In genomic region chr17:63751806-63752205, GRCh38 we compare ENCODE assay signal across 11 cellular contexts. TPM values are rescaled to one million over a fixed set of nuclear protein-coding genes. Genes with fewer than 3 reads are reported as not detected.
DNase-seq lines count a peak whose midpoint lies in the region; ATAC-seq and TF ChIP-seq lines count a peak whose summit lies in the region.
"Had no signal": no experiment of that assay in that cellular context is flagged by ENCODE, and none has a peak within 500 bp of the region (broad histone marks: within the 10 kb centered on the region; RNA-seq: fewer than 3 reads in every experiment).

No MANE protein-coding gene starts in this region.

- CTCF ChIA-PET in activated CD4-positive, alpha-beta T cell treated with anti-CD3 and anti-CD28 coated beads, Interleukin-2, amount 10 ng/mL, durations not matched to agents 7 days and 5 days (lab: Charles Lee), result interaction anchor here (0.6 to 1.1 kb wide), 2 partner anchors 34 to 141 kb away, joined by 3 to 5 read pairs; no protein-coding TSS in a partner anchor

- H3K9me3 Mint-ChIP-seq in CD4-positive, CD25-positive, alpha-beta regulatory T cell, result peaks cover 0 to 1% (median 0%) of the 10 kb centered on the region in 7 donors
- H3K9me3 Mint-ChIP-seq in activated CD4-positive, alpha-beta T cell treated with anti-CD3 and anti-CD28 coated beads, Interleukin-2, amount 10 ng/mL, durations not matched to agents 7 days and 5 days, result no peaks in the 10 kb centered on the region
- H3K9me3 Mint-ChIP-seq: brain, nephron had no signal

- intact Hi-C loops in right lobe of liver (cut with DNase I), result no loop called here

- POLR2A ChIA-PET in activated CD4-positive, alpha-beta T cell treated with anti-CD3 and anti-CD28 coated beads, Interleukin-2, amount 10 ng/mL, durations not matched to agents 7 days and 5 days (lab: Charles Lee), result no interaction called here

- peak; percentile 50 to 60 for ATAC-seq in CD4-positive, CD25-positive, alpha-beta regulatory T cell (ENCODE audit: low read depth in 2 of 2)
- ATAC-seq in right lobe of liver (peak; percentile 34 to 56 (median 42)), HG03432 (IDR thresholded peaks at IDR 0.05; ENCODE audit: unreplicated experiment) (no peak)

- H3K4me1 ChIP-seq in CD4-positive, CD25-positive, alpha-beta regulatory T cell (ENCODE audit: control insufficient read depth, insufficient read depth, low read length, poor library complexity, severe bottlenecking), result peaks cover 10% of the 10 kb centered on the region
- H3K4me1 ChIP-seq in right lobe of liver, result no peaks in the 10 kb centered on the region

- no peak for TF ChIP-seq POLR2A in right lobe of liver (IDR thresholded peaks at IDR 0.05)

- no peaks in the 10 kb centered on the region for H3K27me3 Mint-ChIP-seq in CD4-positive, CD25-positive, alpha-beta regulatory T cell
- H3K27me3 Mint-ChIP-seq in activated CD4-positive, alpha-beta T cell treated with anti-CD3 and anti-CD28 coated beads, Interleukin-2, amount 10 ng/mL, durations not matched to agents 7 days and 5 days, result no peaks in the 10 kb centered on the region

- H3K9me3 ChIP-seq in CD4-positive, CD25-positive, alpha-beta regulatory T cell (ENCODE audit: control insufficient read depth in 2 of 2, low read length in 2 of 2), result no peaks in the 10 kb centered on the region
- H3K9me3 ChIP-seq in right lobe of liver, result no peaks in the 10 kb centered on the region

- 42% methylated on average over 8 of the region's 8 CpGs for WGBS in right lobe of liver (ENCODE audit: insufficient coverage, low coverage, low lambda C conversion rate, missing lambda C conversion rate)

- H3K4me1 Mint-ChIP-seq in CD4-positive, CD25-positive, alpha-beta regulatory T cell, result peaks cover 6 to 17% (median 14%) of the 10 kb centered on the region in 4 donors
- peaks cover 25% of the 10 kb centered on the region for H3K4me1 Mint-ChIP-seq in activated CD4-positive, alpha-beta T cell treated with anti-CD3 and anti-CD28 coated beads, Interleukin-2, amount 10 ng/mL, durations not matched to agents 7 days and 5 days
- H3K4me1 Mint-ChIP-seq: brain, nephron had no signal

- no peaks in the 10 kb centered on the region for H3K27me3 ChIP-seq in CD4-positive, CD25-positive, alpha-beta regulatory T cell (ENCODE audit: control insufficient read depth, insufficient read depth, low read length)
- H3K27me3 ChIP-seq in HL-60 (ENCODE audit: insufficient read depth, poor library complexity, severe bottlenecking), result no peaks in the 10 kb centered on the region
- H3K27me3 ChIP-seq in right lobe of liver, result no peaks in the 10 kb centered on the region

- H3K4me3 Mint-ChIP-seq in CD4-positive, CD25-positive, alpha-beta regulatory T cell, result peak overlapping the region; percentile 29 to 68 (median 46)
- peak overlapping the region; percentile 46 for H3K4me3 Mint-ChIP-seq in activated CD4-positive, alpha-beta T cell treated with anti-CD3 and anti-CD28 coated beads, Interleukin-2, amount 10 ng/mL, durations not matched to agents 7 days and 5 days
- H3K4me3 Mint-ChIP-seq: brain, nephron had no signal

- peak overlapping the region; percentile 60 to 88 (median 78) for H3K27ac Mint-ChIP-seq in CD4-positive, CD25-positive, alpha-beta regulatory T cell
- H3K27ac Mint-ChIP-seq in activated CD4-positive, alpha-beta T cell treated with anti-CD3 and anti-CD28 coated beads, Interleukin-2, amount 10 ng/mL, durations not matched to agents 7 days and 5 days, result peak overlapping the region; percentile 81
- H3K27ac Mint-ChIP-seq: brain, nephron had no signal

- H3K27ac ChIP-seq in CD4-positive, CD25-positive, alpha-beta regulatory T cell (ENCODE audit: insufficient read depth, low read length, poor library complexity, severe bottlenecking), result peak overlapping the region; percentile 60
- H3K27ac ChIP-seq in HL-60 (replicated peaks) (peak overlapping the region; percentile 57), right lobe of liver (no peak overlapping the region)

- no peak for TF ChIP-seq CTCF in HL-60 (IDR thresholded peaks at IDR 0.05; ENCODE audit: insufficient read depth, low read length)
- no peak for TF ChIP-seq CTCF in right lobe of liver (IDR thresholded peaks at IDR 0.05)

- H3K4me3 ChIP-seq in CD4-positive, CD25-positive, alpha-beta regulatory T cell (ENCODE audit: low read depth, low read length), result peak overlapping the region; percentile 27
- H3K4me3 ChIP-seq in HL-60 (replicated peaks; ENCODE audit: insufficient read depth, low read length) (no peak overlapping the region), right lobe of liver (no peak overlapping the region)

- H3K36me3 ChIP-seq in CD4-positive, CD25-positive, alpha-beta regulatory T cell (ENCODE audit: control insufficient read depth, insufficient read depth, low read length), result peaks cover 51% of the 10 kb centered on the region
- H3K36me3 ChIP-seq in right lobe of liver, result peaks cover 0 to 62% (median 34%) of the 10 kb centered on the region in 4 donors

- H3K36me3 Mint-ChIP-seq in CD4-positive, CD25-positive, alpha-beta regulatory T cell, result peaks cover 34% of the 10 kb centered on the region
- peaks cover 51% of the 10 kb centered on the region for H3K36me3 Mint-ChIP-seq in activated CD4-positive, alpha-beta T cell treated with anti-CD3 and anti-CD28 coated beads, Interleukin-2, amount 10 ng/mL, durations not matched to agents 7 days and 5 days (ENCODE audit: low read depth)

- DNase-seq in CD4-positive, CD25-positive, alpha-beta regulatory T cell, result peak in 2 of 3 donors; percentile 13 to 62
- DNase-seq in HL-60 (ENCODE audit: low read depth in 1 of 2, low spot score in 1 of 2), result peak in 1 of 2 experiments; percentile 86
- peak; percentile 51 for DNase-seq in activated CD4-positive, alpha-beta T cell treated with anti-CD3 and anti-CD28 coated beads, Interleukin-2, amount 10 ng/mL, durations not matched to agents 7 days and 5 days
- DNase-seq in right lobe of liver, result no peak
- DNase-seq in T1000 (lab: John Stamatoyannopoulos, UW), result no peak
- no peak for DNase-seq in EL
- no peak for DNase-seq in NCI-H748 (lab: John Stamatoyannopoulos, UW; ENCODE audit: unreplicated experiment)
- DNase-seq: NCI-H226 had no signal

RNA-seq across cellular contexts. Expression of gene STRADA, which starts 10.2 kb away (rescaled TPM):
- total RNA-seq in CD4-positive, CD25-positive, alpha-beta regulatory T cell, result 47.8 TPM
- 10 to 100 TPM; 20.0 to 31.9 (median 22.2) TPM for polyA plus RNA-seq in CD4-positive, CD25-positive, alpha-beta regulatory T cell
- 10 to 100 TPM; 46.8 to 49.0 TPM for total RNA-seq in activated CD4-positive, alpha-beta T cell treated with anti-CD3 and anti-CD28 coated beads, Interleukin-2, amount 10 ng/mL, durations not matched to agents 7 days and 5 days
- total RNA-seq in right lobe of liver, result 10 to 100 TPM in 5 of 6 experiments, 1 to 10 TPM in 1; 8.4 to 15.1 (median 13.0) TPM

RNA-seq across cellular contexts. Expression of gene CCDC47, which starts 21.6 kb away (rescaled TPM):
- total RNA-seq in CD4-positive, CD25-positive, alpha-beta regulatory T cell, result 35.4 TPM
- polyA plus RNA-seq in CD4-positive, CD25-positive, alpha-beta regulatory T cell, result 10 to 100 TPM; 35.7 to 47.9 (median 41.3) TPM
- 10 to 100 TPM; 59.2 to 65.4 TPM for total RNA-seq in activated CD4-positive, alpha-beta T cell treated with anti-CD3 and anti-CD28 coated beads, Interleukin-2, amount 10 ng/mL, durations not matched to agents 7 days and 5 days
- 10 to 100 TPM; 45.7 to 69.9 (median 63.6) TPM for total RNA-seq in right lobe of liver

RNA-seq across cellular contexts. Expression of gene DDX42, which starts 22.2 kb away (rescaled TPM):
- 94.3 TPM for total RNA-seq in CD4-positive, CD25-positive, alpha-beta regulatory T cell
- 10 to 100 TPM in 2 of 4 donors, 1 to 10 TPM in 2; 8.2 to 14.7 (median 11.4) TPM for polyA plus RNA-seq in CD4-positive, CD25-positive, alpha-beta regulatory T cell
- 100 to 1,000 TPM; 122 to 153 TPM for total RNA-seq in activated CD4-positive, alpha-beta T cell treated with anti-CD3 and anti-CD28 coated beads, Interleukin-2, amount 10 ng/mL, durations not matched to agents 7 days and 5 days
- 10 to 100 TPM; 28.5 to 45.2 (median 36.2) TPM for total RNA-seq in right lobe of liver

RNA-seq across cellular contexts. Expression of gene LIMD2, which starts 51.9 kb away (rescaled TPM):
- 634 TPM for total RNA-seq in CD4-positive, CD25-positive, alpha-beta regulatory T cell
- polyA plus RNA-seq in CD4-positive, CD25-positive, alpha-beta regulatory T cell, result 100 to 1,000 TPM; 408 to 478 (median 445) TPM
- 100 to 1,000 TPM; 409 to 433 TPM for total RNA-seq in activated CD4-positive, alpha-beta T cell treated with anti-CD3 and anti-CD28 coated beads, Interleukin-2, amount 10 ng/mL, durations not matched to agents 7 days and 5 days
- 1 to 10 TPM; 2.8 to 9.4 (median 5.2) TPM for total RNA-seq in right lobe of liver

Comparison
In these comparisons a context has a peak if more than half of its experiments do, and no peak if none do; other contexts are left out.
1. DNase-seq: peak in CD4-positive, CD25-positive, alpha-beta regulatory T cell (2 of 3) and activated CD4-positive, alpha-beta T cell treated with anti-CD3 and anti-CD28 coated beads, Interleukin-2, amount 10 ng/mL, durations not matched to agents 7 days and 5 days (single experiment); none in right lobe of liver (0 of 3), T1000 (single experiment), EL (single experiment) and NCI-H748 (single experiment).
2. H3K27ac ChIP-seq: peak in CD4-positive, CD25-positive, alpha-beta regulatory T cell (single experiment) and HL-60 (single experiment); none in right lobe of liver (0 of 3).